Comparison of ENCODE assay signal across 1 cellular context in the genomic region with DNA sequence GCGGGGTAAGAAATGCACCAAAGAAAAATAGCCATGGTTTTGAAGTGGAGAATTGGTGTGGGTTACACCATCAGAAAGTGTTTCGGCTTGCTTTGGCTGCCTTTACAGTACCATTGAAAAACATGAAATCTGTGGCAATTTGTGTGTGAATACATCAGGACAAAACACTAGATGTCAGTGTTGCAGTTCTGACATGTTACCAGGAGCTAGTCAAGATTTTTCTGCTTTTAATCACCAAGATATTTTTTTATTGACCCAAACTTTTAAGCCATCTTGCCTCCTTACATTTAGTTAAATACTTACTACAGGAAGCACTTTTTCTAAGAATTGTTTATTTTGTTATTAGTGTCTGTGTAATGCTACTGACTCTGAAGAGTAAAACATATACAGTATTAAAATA.
TF ChIP-seq lines count a peak whose summit lies in the region.

No MANE protein-coding gene starts in this region.

TF ChIP-seq in K562, 482 proteins besides CTCF, POLR2A, EP300 and RAD21 (continued from another document and continues in another):
- no peak for TF ChIP-seq NR3C1 (CRISPR knock-in tag; IDR thresholded peaks at IDR 0.05)
- no peak for TF ChIP-seq HMG20A (CRISPR knock-in tag; conservative IDR thresholded peaks at IDR 0.05)
- TF ChIP-seq FOXA3 (CRISPR knock-in tag; conservative IDR thresholded peaks at IDR 0.05 in 1 of 2, IDR thresholded peaks at IDR 0.05 in 1 of 2): no peak
- no peak for TF ChIP-seq TSC22D4 (tag; IDR thresholded peaks at IDR 0.05)
- TF ChIP-seq SMARCA4 (IDR thresholded peaks at IDR 0.05): no peak
- TF ChIP-seq, protein P1, sequence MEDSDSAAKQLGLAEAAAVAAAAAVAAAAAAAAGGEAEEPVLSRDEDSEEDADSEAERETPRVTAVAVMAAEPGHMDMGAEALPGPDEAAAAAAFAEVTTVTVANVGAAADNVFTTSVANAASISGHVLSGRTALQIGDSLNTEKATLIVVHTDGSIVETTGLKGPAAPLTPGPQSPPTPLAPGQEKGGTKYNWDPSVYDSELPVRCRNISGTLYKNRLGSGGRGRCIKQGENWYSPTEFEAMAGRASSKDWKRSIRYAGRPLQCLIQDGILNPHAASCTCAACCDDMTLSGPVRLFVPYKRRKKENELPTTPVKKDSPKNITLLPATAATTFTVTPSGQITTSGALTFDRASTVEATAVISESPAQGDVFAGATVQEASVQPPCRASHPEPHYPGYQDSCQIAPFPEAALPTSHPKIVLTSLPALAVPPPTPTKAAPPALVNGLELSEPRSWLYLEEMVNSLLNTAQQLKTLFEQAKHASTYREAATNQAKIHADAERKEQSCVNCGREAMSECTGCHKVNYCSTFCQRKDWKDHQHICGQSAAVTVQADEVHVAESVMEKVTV (CRISPR knock-in tag; IDR thresholded peaks at IDR 0.05): 0 out of 2 replicates have a peak, but pooled peaks have one; percentile 41
- TF ChIP-seq, protein P2, sequence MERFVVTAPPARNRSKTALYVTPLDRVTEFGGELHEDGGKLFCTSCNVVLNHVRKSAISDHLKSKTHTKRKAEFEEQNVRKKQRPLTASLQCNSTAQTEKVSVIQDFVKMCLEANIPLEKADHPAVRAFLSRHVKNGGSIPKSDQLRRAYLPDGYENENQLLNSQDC (CRISPR knock-in tag; IDR thresholded peaks at IDR 0.05): no peak
- TF ChIP-seq RBBP5 (IDR thresholded peaks at IDR 0.05; ENCODE audit: borderline replicate concordance, insufficient read depth, low read length, poor library complexity, severe bottlenecking): no peak
- no peak for TF ChIP-seq GTF2F1 (IDR thresholded peaks at IDR 0.05; ENCODE audit: low read depth, low read length)
- TF ChIP-seq TEAD4 (IDR thresholded peaks at IDR 0.05; ENCODE audit: low read length): 0 out of 2 replicates have a peak, but pooled peaks have one; percentile 16
- no peak for TF ChIP-seq TEAD4 (CRISPR knock-in tag; IDR thresholded peaks at IDR 0.05; ENCODE audit: borderline replicate concordance)
- peak; percentile 39; the same call in 1 of the 2 replicates for TF ChIP-seq SMC3 (conservative IDR thresholded peaks at IDR 0.05; ENCODE audit: insufficient read depth, low read depth, low read length)
- TF ChIP-seq RCOR1 (IDR thresholded peaks at IDR 0.05; ENCODE audit: borderline replicate concordance in 1 of 2, low read depth in 2 of 2, low read length in 2 of 2): 0 out of 4 replicates have a peak, but pooled peaks of 1 of the 2 experiments have one; percentile 11
- TF ChIP-seq ZNF274 (IDR thresholded peaks at IDR 0.05; ENCODE audit: borderline replicate concordance, low read depth, low read length): no peak
- TF ChIP-seq RBM15 (IDR thresholded peaks at IDR 0.05; ENCODE audit: insufficient read depth, low read length): no peak
- TF ChIP-seq MED1 (CRISPR knock-in tag; IDR thresholded peaks at IDR 0.05; ENCODE audit: borderline replicate concordance): no peak
- TF ChIP-seq TGIF2 (CRISPR knock-in tag; IDR thresholded peaks at IDR 0.05): no peak
- no peak for TF ChIP-seq NONO (IDR thresholded peaks at IDR 0.05; ENCODE audit: low read depth in 2 of 2, low read length in 1 of 2)
- no peak for TF ChIP-seq SRF (CRISPR knock-in tag; IDR thresholded peaks at IDR 0.05)
- TF ChIP-seq KAT8 (IDR thresholded peaks at IDR 0.05; ENCODE audit: low read depth): no peak
- TF ChIP-seq ERF (CRISPR knock-in tag; IDR thresholded peaks at IDR 0.05): no peak
- TF ChIP-seq ZNF146 (CRISPR knock-in tag; IDR thresholded peaks at IDR 0.05; ENCODE audit: unreplicated experiment): no peak
- TF ChIP-seq CBFA2T2 (conservative IDR thresholded peaks at IDR 0.05): no peak
- no peak for TF ChIP-seq SUPT5H (IDR thresholded peaks at IDR 0.05)
- no peak for TF ChIP-seq NBN (IDR thresholded peaks at IDR 0.05; ENCODE audit: low read depth)
- TF ChIP-seq RBM25 (IDR thresholded peaks at IDR 0.05; ENCODE audit: low read depth, low read length, severe bottlenecking): no peak
- TF ChIP-seq NCOA4 (IDR thresholded peaks at IDR 0.05; ENCODE audit: partially characterized antibody): no peak
- no peak for TF ChIP-seq FOXM1 (IDR thresholded peaks at IDR 0.05; ENCODE audit: low read depth)
- TF ChIP-seq FOXM1 (CRISPR knock-in tag; IDR thresholded peaks at IDR 0.05; ENCODE audit: low read depth): no peak
- TF ChIP-seq ILF3 (IDR thresholded peaks at IDR 0.05; ENCODE audit: borderline replicate concordance): no peak
- TF ChIP-seq STAT5B (CRISPR knock-in tag; IDR thresholded peaks at IDR 0.05): no peak
- TF ChIP-seq, protein P3, sequence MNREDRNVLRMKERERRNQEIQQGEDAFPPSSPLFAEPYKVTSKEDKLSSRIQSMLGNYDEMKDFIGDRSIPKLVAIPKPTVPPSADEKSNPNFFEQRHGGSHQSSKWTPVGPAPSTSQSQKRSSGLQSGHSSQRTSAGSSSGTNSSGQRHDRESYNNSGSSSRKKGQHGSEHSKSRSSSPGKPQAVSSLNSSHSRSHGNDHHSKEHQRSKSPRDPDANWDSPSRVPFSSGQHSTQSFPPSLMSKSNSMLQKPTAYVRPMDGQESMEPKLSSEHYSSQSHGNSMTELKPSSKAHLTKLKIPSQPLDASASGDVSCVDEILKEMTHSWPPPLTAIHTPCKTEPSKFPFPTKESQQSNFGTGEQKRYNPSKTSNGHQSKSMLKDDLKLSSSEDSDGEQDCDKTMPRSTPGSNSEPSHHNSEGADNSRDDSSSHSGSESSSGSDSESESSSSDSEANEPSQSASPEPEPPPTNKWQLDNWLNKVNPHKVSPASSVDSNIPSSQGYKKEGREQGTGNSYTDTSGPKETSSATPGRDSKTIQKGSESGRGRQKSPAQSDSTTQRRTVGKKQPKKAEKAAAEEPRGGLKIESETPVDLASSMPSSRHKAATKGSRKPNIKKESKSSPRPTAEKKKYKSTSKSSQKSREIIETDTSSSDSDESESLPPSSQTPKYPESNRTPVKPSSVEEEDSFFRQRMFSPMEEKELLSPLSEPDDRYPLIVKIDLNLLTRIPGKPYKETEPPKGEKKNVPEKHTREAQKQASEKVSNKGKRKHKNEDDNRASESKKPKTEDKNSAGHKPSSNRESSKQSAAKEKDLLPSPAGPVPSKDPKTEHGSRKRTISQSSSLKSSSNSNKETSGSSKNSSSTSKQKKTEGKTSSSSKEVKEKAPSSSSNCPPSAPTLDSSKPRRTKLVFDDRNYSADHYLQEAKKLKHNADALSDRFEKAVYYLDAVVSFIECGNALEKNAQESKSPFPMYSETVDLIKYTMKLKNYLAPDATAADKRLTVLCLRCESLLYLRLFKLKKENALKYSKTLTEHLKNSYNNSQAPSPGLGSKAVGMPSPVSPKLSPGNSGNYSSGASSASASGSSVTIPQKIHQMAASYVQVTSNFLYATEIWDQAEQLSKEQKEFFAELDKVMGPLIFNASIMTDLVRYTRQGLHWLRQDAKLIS (CRISPR knock-in tag; IDR thresholded peaks at IDR 0.05): no peak
- TF ChIP-seq, protein P4, sequence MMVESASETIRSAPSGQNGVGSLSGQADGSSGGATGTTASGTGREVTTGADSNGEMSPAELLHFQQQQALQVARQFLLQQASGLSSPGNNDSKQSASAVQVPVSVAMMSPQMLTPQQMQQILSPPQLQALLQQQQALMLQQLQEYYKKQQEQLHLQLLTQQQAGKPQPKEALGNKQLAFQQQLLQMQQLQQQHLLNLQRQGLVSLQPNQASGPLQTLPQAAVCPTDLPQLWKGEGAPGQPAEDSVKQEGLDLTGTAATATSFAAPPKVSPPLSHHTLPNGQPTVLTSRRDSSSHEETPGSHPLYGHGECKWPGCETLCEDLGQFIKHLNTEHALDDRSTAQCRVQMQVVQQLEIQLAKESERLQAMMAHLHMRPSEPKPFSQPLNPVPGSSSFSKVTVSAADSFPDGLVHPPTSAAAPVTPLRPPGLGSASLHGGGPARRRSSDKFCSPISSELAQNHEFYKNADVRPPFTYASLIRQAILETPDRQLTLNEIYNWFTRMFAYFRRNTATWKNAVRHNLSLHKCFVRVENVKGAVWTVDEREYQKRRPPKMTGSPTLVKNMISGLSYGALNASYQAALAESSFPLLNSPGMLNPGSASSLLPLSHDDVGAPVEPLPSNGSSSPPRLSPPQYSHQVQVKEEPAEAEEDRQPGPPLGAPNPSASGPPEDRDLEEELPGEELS (CRISPR knock-in tag; IDR thresholded peaks at IDR 0.05; ENCODE audit: borderline replicate concordance): no peak
- TF ChIP-seq ZNF584 (CRISPR knock-in tag; IDR thresholded peaks at IDR 0.05; ENCODE audit: low read depth): no peak
- no peak for TF ChIP-seq PHF8 (IDR thresholded peaks at IDR 0.05; ENCODE audit: borderline replicate concordance, low read length)
- TF ChIP-seq, protein P5, sequence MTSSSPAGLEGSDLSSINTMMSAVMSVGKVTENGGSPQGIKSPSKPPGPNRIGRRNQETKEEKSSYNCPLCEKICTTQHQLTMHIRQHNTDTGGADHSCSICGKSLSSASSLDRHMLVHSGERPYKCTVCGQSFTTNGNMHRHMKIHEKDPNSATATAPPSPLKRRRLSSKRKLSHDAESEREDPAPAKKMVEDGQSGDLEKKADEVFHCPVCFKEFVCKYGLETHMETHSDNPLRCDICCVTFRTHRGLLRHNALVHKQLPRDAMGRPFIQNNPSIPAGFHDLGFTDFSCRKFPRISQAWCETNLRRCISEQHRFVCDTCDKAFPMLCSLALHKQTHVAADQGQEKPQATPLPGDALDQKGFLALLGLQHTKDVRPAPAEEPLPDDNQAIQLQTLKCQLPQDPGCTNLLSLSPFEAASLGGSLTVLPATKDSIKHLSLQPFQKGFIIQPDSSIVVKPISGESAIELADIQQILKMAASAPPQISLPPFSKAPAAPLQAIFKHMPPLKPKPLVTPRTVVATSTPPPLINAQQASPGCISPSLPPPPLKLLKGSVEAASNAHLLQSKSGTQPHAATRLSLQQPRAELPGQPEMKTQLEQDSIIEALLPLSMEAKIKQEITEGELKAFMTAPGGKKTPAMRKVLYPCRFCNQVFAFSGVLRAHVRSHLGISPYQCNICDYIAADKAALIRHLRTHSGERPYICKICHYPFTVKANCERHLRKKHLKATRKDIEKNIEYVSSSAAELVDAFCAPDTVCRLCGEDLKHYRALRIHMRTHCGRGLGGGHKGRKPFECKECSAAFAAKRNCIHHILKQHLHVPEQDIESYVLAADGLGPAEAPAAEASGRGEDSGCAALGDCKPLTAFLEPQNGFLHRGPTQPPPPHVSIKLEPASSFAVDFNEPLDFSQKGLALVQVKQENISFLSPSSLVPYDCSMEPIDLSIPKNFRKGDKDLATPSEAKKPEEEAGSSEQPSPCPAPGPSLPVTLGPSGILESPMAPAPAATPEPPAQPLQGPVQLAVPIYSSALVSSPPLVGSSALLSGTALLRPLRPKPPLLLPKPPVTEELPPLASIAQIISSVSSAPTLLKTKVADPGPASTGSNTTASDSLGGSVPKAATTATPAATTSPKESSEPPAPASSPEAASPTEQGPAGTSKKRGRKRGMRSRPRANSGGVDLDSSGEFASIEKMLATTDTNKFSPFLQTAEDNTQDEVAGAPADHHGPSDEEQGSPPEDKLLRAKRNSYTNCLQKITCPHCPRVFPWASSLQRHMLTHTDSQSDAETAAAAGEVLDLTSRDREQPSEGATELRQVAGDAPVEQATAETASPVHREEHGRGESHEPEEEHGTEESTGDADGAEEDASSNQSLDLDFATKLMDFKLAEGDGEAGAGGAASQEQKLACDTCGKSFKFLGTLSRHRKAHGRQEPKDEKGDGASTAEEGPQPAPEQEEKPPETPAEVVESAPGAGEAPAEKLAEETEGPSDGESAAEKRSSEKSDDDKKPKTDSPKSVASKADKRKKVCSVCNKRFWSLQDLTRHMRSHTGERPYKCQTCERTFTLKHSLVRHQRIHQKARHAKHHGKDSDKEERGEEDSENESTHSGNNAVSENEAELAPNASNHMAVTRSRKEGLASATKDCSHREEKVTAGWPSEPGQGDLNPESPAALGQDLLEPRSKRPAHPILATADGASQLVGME (CRISPR knock-in tag; IDR thresholded peaks at IDR 0.05): no peak
- 0 out of 2 replicates have a peak, but pooled peaks have one; percentile 18 for TF ChIP-seq ZNF384 (IDR thresholded peaks at IDR 0.05; ENCODE audit: low read depth, low read length)
- TF ChIP-seq, protein P6, sequence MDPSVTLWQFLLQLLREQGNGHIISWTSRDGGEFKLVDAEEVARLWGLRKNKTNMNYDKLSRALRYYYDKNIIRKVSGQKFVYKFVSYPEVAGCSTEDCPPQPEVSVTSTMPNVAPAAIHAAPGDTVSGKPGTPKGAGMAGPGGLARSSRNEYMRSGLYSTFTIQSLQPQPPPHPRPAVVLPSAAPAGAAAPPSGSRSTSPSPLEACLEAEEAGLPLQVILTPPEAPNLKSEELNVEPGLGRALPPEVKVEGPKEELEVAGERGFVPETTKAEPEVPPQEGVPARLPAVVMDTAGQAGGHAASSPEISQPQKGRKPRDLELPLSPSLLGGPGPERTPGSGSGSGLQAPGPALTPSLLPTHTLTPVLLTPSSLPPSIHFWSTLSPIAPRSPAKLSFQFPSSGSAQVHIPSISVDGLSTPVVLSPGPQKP (CRISPR knock-in tag; IDR thresholded peaks at IDR 0.05): no peak
- no peak for TF ChIP-seq ARID1B (IDR thresholded peaks at IDR 0.05)
- TF ChIP-seq, protein P7, sequence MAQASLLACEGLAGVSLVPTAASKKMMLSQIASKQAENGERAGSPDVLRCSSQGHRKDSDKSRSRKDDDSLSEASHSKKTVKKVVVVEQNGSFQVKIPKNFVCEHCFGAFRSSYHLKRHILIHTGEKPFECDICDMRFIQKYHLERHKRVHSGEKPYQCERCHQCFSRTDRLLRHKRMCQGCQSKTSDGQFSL (CRISPR knock-in tag; IDR thresholded peaks at IDR 0.05): no peak
- TF ChIP-seq, protein P7 (tag; IDR thresholded peaks at IDR 0.05): no peak
- no peak for TF ChIP-seq LEF1 (IDR thresholded peaks at IDR 0.05)
- TF ChIP-seq, protein P8, sequence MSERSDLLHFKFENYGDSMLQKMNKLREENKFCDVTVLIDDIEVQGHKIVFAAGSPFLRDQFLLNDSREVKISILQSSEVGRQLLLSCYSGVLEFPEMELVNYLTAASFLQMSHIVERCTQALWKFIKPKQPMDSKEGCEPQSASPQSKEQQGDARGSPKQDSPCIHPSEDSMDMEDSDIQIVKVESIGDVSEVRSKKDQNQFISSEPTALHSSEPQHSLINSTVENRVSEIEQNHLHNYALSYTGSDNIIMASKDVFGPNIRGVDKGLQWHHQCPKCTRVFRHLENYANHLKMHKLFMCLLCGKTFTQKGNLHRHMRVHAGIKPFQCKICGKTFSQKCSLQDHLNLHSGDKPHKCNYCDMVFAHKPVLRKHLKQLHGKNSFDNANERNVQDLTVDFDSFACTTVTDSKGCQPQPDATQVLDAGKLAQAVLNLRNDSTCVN (CRISPR knock-in tag; IDR thresholded peaks at IDR 0.05): no peak
- no peak for TF ChIP-seq PURB (CRISPR knock-in tag; IDR thresholded peaks at IDR 0.05; ENCODE audit: low read depth)
- no peak for TF ChIP-seq ZNF124 (CRISPR knock-in tag; IDR thresholded peaks at IDR 0.05)
- TF ChIP-seq ZNF668 (CRISPR knock-in tag; IDR thresholded peaks at IDR 0.05): no peak
- no peak for TF ChIP-seq ZNF143 (CRISPR knock-in tag; IDR thresholded peaks at IDR 0.05)
- TF ChIP-seq TCF7 (IDR thresholded peaks at IDR 0.05; ENCODE audit: borderline replicate concordance): no peak
- TF ChIP-seq, protein P9, sequence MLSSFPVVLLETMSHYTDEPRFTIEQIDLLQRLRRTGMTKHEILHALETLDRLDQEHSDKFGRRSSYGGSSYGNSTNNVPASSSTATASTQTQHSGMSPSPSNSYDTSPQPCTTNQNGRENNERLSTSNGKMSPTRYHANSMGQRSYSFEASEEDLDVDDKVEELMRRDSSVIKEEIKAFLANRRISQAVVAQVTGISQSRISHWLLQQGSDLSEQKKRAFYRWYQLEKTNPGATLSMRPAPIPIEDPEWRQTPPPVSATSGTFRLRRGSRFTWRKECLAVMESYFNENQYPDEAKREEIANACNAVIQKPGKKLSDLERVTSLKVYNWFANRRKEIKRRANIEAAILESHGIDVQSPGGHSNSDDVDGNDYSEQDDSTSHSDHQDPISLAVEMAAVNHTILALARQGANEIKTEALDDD (IDR thresholded peaks at IDR 0.05): peak; percentile 37; the same call in 1 of the 2 replicates
- TF ChIP-seq ZNF347 (CRISPR knock-in tag; IDR thresholded peaks at IDR 0.05; ENCODE audit: low read depth): no peak
